ENCODE assay signal across 30 cellular contexts in the genomic region with DNA sequence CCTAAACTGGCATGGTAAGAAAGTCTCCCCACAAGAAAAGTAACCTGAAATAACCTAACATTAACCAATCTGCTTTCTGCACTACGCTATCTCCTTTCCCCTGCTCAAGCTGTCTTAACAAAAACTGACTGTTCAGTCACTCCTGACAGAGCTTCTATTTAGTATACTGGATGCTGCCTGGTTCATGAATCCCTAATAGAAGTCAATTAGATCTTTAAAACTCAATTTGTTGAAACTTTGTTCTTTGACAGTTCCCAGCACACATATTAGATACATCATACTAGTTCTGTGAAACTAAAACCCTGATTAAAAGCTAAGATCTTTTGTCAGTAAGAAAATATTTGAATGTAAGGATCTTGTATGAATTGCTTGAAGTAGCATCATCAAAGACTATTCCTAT.
"Had no signal": no experiment of that assay in that cellular context is flagged by ENCODE, and none has a peak within 500 bp of the region (broad histone marks: within the 10 kb centered on the region; RNA-seq: fewer than 3 reads in every experiment).

No MANE protein-coding gene starts in this region.

- H3K4me3 ChIP-seq: ascending aorta, cardiac muscle cell had no signal

- H3K9me3 ChIP-seq: ascending aorta had no signal

- DNase-seq: activated CD4-positive, alpha-beta memory T cell treated with anti-CD3 and anti-CD28 coated beads, Interleukin-2, amount 10 ng/mL, durations not matched to agents 7 days and 5 days; activated CD4-positive, alpha-beta T cell treated with anti-CD3 and anti-CD28 coated beads for 1 hour; activated CD4-positive, alpha-beta T cell treated with anti-CD3 and anti-CD28 coated beads for 36 hours; activated CD4-positive, alpha-beta T cell treated with anti-CD3 and anti-CD28 coated beads for 48 hours; activated CD4-positive, alpha-beta T cell treated with anti-CD3 and anti-CD28 coated beads, Interleukin-2, amount 10 ng/mL, durations not matched to agents 7 days and 5 days; activated CD4-positive, alpha-beta T cell treated with anti-CD3 and anti-CD28 coated beads, Interleukin-2, amount 50 U/mL, for 48 hours; activated CD4-positive, CD25-positive, alpha-beta regulatory T cell; activated CD8-positive, alpha-beta memory T cell treated with anti-CD3 and anti-CD28 coated beads for 24 hours; activated CD8-positive, alpha-beta memory T cell treated with anti-CD3 and anti-CD28 coated beads, Interleukin-2, amount 10 ng/mL, durations not matched to agents 7 days and 5 days; activated CD8-positive, alpha-beta memory T cell treated with anti-CD3 and anti-CD28 coated beads, Interleukin-2, amount 50 U/mL, for 48 hours; activated CD8-positive, alpha-beta T cell treated with anti-CD3 and anti-CD28 coated beads, Interleukin-2, amount 10 ng/mL, durations not matched to agents 7 days and 5 days; activated effector memory CD4-positive, alpha-beta T cell treated with Interleukin-2 at 50 U/mL for 16 hours; activated gamma-delta T cell; activated naive CD4-positive, alpha-beta T cell treated with anti-CD3 and anti-CD28 coated beads, Interleukin-2, amount 10 ng/mL, durations not matched to agents 7 days and 5 days; activated naive CD4-positive, alpha-beta T cell treated with Interleukin-2 at 50 U/mL for 16 hours; activated naive CD8-positive, alpha-beta T cell treated with anti-CD3 and anti-CD28 coated beads, Interleukin-2, amount 10 ng/mL, durations not matched to agents 7 days and 5 days; activated naive CD8-positive, alpha-beta T cell treated with anti-CD3 and anti-CD28 coated beads, Interleukin-2, amount 50 U/mL, for 24 hours; activated T-cell treated with anti-CD3 and anti-CD28 coated beads, Interleukin-2, amount 50 U/mL, for 24 hours; activated T-cell treated with anti-CD3 and anti-CD28 coated beads, Interleukin-2, amount 50 U/mL, for 48 hours; amygdala; anterior cingulate cortex; caudate nucleus; cerebellar nuclear complex; T-helper 1 cell; T-helper 2 cell; T-helper 9 cell; WERI-Rb-1 had no signal

- H3K36me3 ChIP-seq: ascending aorta, cardiac muscle cell, WERI-Rb-1 had no signal

- H3K27ac ChIP-seq: ascending aorta, cardiac muscle cell, WERI-Rb-1 had no signal

- H3K4me1 ChIP-seq: ascending aorta had no signal

- H3K27me3 ChIP-seq: ascending aorta, cardiac muscle cell had no signal

- FAIRE-seq: bronchial epithelial cell had no signal
